ENCODE assay signal across 1 cellular context in the genomic region with DNA sequence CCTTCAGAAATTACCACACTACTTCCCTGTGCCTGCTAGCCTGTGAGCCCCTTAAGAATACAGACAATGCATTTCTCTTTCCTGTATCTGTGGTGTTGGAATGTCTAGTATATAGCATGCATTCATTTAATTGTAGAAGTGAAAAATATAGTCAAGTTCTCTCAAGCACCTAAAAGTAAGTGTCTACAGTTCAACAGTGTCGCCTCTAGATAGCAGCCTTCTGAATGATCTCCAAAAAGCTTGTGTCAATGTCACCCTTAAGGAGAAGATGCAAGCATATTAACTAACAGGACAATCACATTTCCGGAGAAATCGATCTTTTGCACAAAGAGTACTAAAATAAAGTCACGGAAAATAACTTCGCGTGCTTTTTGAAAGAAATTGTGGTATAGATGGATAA.
TF ChIP-seq lines count a peak whose summit lies in the region.

No MANE protein-coding gene starts in this region.

TF ChIP-seq in GM23338, 12 proteins besides CTCF, POLR2A, EP300 and RAD21 (continued from another document):
- no peak for TF ChIP-seq JUNB (IDR thresholded peaks at IDR 0.05; ENCODE audit: unreplicated experiment)
- TF ChIP-seq NANOG (IDR thresholded peaks at IDR 0.05; ENCODE audit: borderline replicate concordance): no peak
- TF ChIP-seq, protein P1, sequence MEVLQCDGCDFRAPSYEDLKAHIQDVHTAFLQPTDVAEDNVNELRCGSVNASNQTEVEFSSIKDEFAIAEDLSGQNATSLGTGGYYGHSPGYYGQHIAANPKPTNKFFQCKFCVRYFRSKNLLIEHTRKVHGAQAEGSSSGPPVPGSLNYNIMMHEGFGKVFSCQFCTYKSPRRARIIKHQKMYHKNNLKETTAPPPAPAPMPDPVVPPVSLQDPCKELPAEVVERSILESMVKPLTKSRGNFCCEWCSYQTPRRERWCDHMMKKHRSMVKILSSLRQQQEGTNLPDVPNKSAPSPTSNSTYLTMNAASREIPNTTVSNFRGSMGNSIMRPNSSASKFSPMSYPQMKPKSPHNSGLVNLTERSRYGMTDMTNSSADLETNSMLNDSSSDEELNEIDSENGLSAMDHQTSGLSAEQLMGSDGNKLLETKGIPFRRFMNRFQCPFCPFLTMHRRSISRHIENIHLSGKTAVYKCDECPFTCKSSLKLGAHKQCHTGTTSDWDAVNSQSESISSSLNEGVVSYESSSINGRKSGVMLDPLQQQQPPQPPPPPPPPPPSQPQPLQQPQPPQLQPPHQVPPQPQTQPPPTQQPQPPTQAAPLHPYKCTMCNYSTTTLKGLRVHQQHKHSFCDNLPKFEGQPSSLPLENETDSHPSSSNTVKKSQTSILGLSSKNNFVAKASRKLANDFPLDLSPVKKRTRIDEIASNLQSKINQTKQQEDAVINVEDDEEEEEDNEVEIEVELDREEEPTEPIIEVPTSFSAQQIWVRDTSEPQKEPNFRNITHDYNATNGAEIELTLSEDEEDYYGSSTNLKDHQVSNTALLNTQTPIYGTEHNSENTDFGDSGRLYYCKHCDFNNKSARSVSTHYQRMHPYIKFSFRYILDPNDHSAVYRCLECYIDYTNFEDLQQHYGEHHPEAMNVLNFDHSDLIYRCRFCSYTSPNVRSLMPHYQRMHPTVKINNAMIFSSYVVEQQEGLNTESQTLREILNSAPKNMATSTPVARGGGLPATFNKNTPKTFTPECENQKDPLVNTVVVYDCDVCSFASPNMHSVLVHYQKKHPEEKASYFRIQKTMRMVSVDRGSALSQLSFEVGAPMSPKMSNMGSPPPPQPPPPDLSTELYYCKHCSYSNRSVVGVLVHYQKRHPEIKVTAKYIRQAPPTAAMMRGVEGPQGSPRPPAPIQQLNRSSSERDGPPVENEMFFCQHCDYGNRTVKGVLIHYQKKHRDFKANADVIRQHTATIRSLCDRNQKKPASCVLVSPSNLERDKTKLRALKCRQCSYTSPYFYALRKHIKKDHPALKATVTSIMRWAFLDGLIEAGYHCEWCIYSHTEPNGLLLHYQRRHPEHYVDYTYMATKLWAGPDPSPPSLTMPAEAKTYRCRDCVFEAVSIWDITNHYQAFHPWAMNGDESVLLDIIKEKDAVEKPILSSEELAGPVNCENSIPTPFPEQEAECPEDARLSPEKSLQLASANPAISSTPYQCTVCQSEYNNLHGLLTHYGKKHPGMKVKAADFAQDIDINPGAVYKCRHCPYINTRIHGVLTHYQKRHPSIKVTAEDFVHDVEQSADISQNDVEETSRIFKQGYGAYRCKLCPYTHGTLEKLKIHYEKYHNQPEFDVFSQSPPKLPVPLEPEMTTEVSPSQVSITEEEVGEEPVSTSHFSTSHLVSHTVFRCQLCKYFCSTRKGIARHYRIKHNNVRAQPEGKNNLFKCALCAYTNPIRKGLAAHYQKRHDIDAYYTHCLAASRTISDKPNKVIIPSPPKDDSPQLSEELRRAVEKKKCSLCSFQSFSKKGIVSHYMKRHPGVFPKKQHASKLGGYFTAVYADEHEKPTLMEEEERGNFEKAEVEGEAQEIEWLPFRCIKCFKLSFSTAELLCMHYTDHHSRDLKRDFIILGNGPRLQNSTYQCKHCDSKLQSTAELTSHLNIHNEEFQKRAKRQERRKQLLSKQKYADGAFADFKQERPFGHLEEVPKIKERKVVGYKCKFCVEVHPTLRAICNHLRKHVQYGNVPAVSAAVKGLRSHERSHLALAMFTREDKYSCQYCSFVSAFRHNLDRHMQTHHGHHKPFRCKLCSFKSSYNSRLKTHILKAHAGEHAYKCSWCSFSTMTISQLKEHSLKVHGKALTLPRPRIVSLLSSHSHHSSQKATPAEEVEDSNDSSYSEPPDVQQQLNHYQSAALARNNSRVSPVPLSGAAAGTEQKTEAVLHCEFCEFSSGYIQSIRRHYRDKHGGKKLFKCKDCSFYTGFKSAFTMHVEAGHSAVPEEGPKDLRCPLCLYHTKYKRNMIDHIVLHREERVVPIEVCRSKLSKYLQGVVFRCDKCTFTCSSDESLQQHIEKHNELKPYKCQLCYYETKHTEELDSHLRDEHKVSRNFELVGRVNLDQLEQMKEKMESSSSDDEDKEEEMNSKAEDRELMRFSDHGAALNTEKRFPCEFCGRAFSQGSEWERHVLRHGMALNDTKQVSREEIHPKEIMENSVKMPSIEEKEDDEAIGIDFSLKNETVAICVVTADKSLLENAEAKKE (CRISPR knock-in tag; IDR thresholded peaks at IDR 0.05): no peak
